ENCODE assay signal across 9 cellular contexts in the genomic region with DNA sequence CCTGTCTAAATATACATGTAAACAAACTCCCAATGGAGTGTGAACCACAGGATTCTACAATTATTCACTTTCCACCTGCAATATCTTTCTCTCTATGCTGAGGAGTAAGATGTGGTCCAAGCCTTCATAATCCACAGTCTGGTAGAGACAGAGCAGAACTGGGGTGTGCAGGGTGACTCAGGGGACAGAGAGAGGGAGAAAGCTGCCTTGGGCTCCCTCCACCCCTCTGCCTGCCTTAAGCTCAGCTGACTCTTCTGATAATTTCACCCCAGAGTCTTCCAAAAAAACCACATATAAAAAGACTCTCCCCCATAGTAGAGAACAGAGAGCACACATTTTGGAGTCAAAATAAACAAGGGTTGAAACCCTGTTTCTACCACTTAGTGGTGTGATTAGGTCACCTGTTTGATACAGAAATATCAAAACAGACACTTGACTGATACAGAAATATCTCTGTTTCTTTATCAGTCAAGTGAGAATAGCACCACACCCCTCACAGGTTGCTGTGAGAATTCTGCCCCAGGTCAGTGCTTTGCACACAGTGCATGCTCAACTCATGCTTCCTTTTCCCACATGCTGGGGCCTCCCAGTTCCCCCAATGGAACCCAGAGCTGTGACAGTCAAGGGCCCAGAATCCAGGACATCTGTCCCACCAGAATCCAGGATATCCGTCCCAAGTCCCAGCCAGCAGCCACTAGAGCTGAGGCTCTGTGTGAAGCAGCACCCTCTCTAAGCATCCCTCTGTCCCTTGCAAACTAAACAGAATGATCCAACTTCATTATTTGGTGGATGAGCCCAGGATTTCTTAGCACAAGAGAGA. TPM values are rescaled to one million over a fixed set of nuclear protein-coding genes. Genes with fewer than 3 reads are reported as not detected.
A peak's percentile ranks its signal among the peaks of the same experiment; 100 is the strongest.
DNase-seq lines count a peak whose midpoint lies in the region; ATAC-seq and TF ChIP-seq lines count a peak whose summit lies in the region.
"Had no signal": no experiment of that assay in that cellular context is flagged by ENCODE, and none has a peak within 500 bp of the region (broad histone marks: within the 10 kb centered on the region; RNA-seq: fewer than 3 reads in every experiment).

No MANE protein-coding gene starts in this region.

- TF ChIP-seq POLR2A in Peyer's patch (IDR thresholded peaks at IDR 0.05) = no peak
- TF ChIP-seq POLR2A in right lobe of liver (IDR thresholded peaks at IDR 0.05) = no peak
- no peak for TF ChIP-seq POLR2A in body of pancreas (IDR thresholded peaks at IDR 0.05)

- H3K4me3 ChIP-seq in GM12864 (ENCODE audit: low read depth, low read length) (no peak overlapping the region), Peyer's patch (no peak overlapping the region), right lobe of liver (no peak overlapping the region), body of pancreas (no peak overlapping the region)

- ATAC-seq in GM21515 (IDR thresholded peaks at IDR 0.05; ENCODE audit: unreplicated experiment) = peak; percentile 52
- peak; percentile 12 to 38 (median 26) for ATAC-seq in right lobe of liver
- no peak for ATAC-seq in body of pancreas
- no peak for ATAC-seq in HG02678 (IDR thresholded peaks at IDR 0.05; ENCODE audit: unreplicated experiment)

- H3K27ac ChIP-seq in Peyer's patch (peak overlapping the region in 3 of 4 donors; percentile 6 to 75 (median 62)), right lobe of liver (peak overlapping the region; percentile 4 to 43 (median 28)), body of pancreas (peak overlapping the region in 1 of 4 donors; percentile 50)

- TF ChIP-seq CTCF in GM12864 (IDR thresholded peaks at IDR 0.05; ENCODE audit: low read depth, low read length, missing control alignments) (no peak), Peyer's patch (IDR thresholded peaks at IDR 0.05) (no peak), right lobe of liver (IDR thresholded peaks at IDR 0.05) (no peak), body of pancreas (IDR thresholded peaks at IDR 0.05) (no peak)

- intact Hi-C loops in right lobe of liver (cut with DNase I) = no loop called here
- intact Hi-C loops in body of pancreas (cut with DNase I) = no loop called here
- intact Hi-C loops in posterior vena cava (cut with DNase I) = no loop called here

- DNase-seq in GM12864 (ENCODE audit: low read depth) (peak; percentile 37), Peyer's patch (peak in 1 of 3 donors; percentile 29), right lobe of liver (no peak), body of pancreas (no peak), NCI-H1930 (lab: John Stamatoyannopoulos, UW) (no peak), posterior vena cava (ENCODE audit: low spot score) (no peak)
- DNase-seq: NCI-H1092 treated with DMSO at 0.1 percent for 48 hours had no signal

- H3K27me3 ChIP-seq in Peyer's patch = no peaks in the 10 kb centered on the region
- H3K27me3 ChIP-seq in right lobe of liver = no peaks in the 10 kb centered on the region
- no peaks in the 10 kb centered on the region for H3K27me3 ChIP-seq in body of pancreas

- 100% methylated on average over 1 of the region's 1 CpG for WGBS in right lobe of liver (ENCODE audit: insufficient coverage, low coverage, low lambda C conversion rate, missing lambda C conversion rate)
- WGBS in body of pancreas, 2 donors = 87 to 88% methylated on average over 1 of the region's 1 CpG

- H3K9me3 ChIP-seq in Peyer's patch (no peaks in the 10 kb centered on the region), right lobe of liver (no peaks in the 10 kb centered on the region), body of pancreas (no peaks in the 10 kb centered on the region)

- H3K4me1 ChIP-seq in Peyer's patch = peaks cover 0 to 15% (median 5%) of the 10 kb centered on the region in 4 donors
- H3K4me1 ChIP-seq in right lobe of liver = no peaks in the 10 kb centered on the region
- no peaks in the 10 kb centered on the region for H3K4me1 ChIP-seq in body of pancreas

- H3K36me3 ChIP-seq in Peyer's patch = no peaks in the 10 kb centered on the region
- no peaks in the 10 kb centered on the region for H3K36me3 ChIP-seq in right lobe of liver
- H3K36me3 ChIP-seq in body of pancreas (replicated peaks in 1 of 2; ENCODE audit: insufficient read depth in 1 of 2, low read depth in 2 of 2) = no peaks in the 10 kb centered on the region

RNA-seq across cellular contexts. Expression of gene TREML2, which starts 1.3 kb away (rescaled TPM):
- total RNA-seq in Peyer's patch (under 1 TPM in 1 of 4 donors, not detected in 3; 0.40 TPM), right lobe of liver (under 1 TPM in 4 of 6 experiments, not detected in 2; 0.06 to 0.20 (median 0.12) TPM), body of pancreas (not detected), posterior vena cava (under 1 TPM; 0.19 to 0.28 TPM)

RNA-seq across cellular contexts. Expression of gene TREML4, which starts 28.5 kb away (rescaled TPM):
- total RNA-seq in Peyer's patch (not detected), right lobe of liver (under 1 TPM in 2 of 6 experiments, not detected in 4; 0.10 to 0.12 TPM), body of pancreas (not detected), posterior vena cava (under 1 TPM in 1 of 2 donors, not detected in 1; 0.14 TPM)

RNA-seq across cellular contexts. Expression of gene TREM2, which starts 36.7 kb away (rescaled TPM):
- total RNA-seq in Peyer's patch (1 to 10 TPM in 1 of 4 donors, not detected in 3; 1.2 TPM), right lobe of liver (1 to 10 TPM in 3 of 6 experiments, under 1 TPM in 3; 0.20 to 4.6 (median 2.3) TPM), body of pancreas (1 to 10 TPM; 3.6 TPM), posterior vena cava (1 to 10 TPM; 3.8 to 8.6 TPM)

RNA-seq across cellular contexts. Expression of gene TREML1, which starts 45.5 kb away (rescaled TPM):
- not detected for total RNA-seq in Peyer's patch
- under 1 TPM in 3 of 6 experiments, not detected in 3; 0.43 to 0.62 (median 0.46) TPM for total RNA-seq in right lobe of liver
- not detected for total RNA-seq in body of pancreas
- total RNA-seq in posterior vena cava = under 1 TPM; 0.56 to 0.57 TPM

Comparison
In these comparisons a context has a peak if more than half of its experiments do, and no peak if none do; other contexts are left out.
1. ATAC-seq: peak in GM21515 (single experiment) and right lobe of liver (4 of 4); none in body of pancreas (single experiment) and HG02678 (single experiment).